ENCODE assay signal across 11 cellular contexts in genomic region chr13:39377699-39378098, GRCh38.
"Had no signal": no experiment of that assay in that cellular context is flagged by ENCODE, and none has a peak within 500 bp of the region (broad histone marks: within the 10 kb centered on the region; RNA-seq: fewer than 3 reads in every experiment).

No MANE protein-coding gene starts in this region.

- ATAC-seq: GM23338, HCT116 had no signal

- H2AFZ ChIP-seq: GM23248, GM23338 had no signal

- FAIRE-seq: H1, H54 had no signal

- H3K4me1 ChIP-seq: HAP-1 had no signal

- H3K4me2 ChIP-seq: GM23338 had no signal

- DNase-seq: GM23248, GOT3, H7, H9, HCEC 1CT, HFFc6 had no signal

- H3K27ac ChIP-seq: GM23248 had no signal

- H3K4me3 ChIP-seq: GM23248, GM23338, HAP-1 had no signal

- H3K36me3 ChIP-seq: HAP-1 had no signal

- H3K9ac ChIP-seq: GM23248 had no signal
